In the genomic region with DNA sequence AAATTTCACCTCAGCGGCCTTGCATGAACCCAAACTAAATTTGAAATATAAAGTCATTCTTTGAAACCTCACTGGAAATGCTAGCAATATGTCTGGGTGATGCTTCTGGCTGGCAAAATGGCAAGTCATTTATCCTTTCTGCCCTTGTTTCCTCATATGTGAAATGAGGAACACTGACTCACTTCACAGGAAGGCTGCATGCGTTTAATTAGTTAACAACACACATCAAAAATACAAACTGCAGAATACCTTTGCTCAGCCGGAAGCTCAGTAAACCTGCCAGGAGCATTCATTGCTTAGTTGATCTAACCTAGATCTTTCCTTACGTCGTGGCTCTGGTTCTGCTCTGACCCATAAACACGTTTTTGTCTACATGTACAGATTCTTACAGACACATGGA, we compare ENCODE assay signal across 14 cellular contexts.
A peak's percentile ranks its signal among the peaks of the same experiment; 100 is the strongest.
DNase-seq lines count a peak whose midpoint lies in the region; ATAC-seq and TF ChIP-seq lines count a peak whose summit lies in the region.
"Had no signal": no experiment of that assay in that cellular context is flagged by ENCODE, and none has a peak within 500 bp of the region (broad histone marks: within the 10 kb centered on the region; RNA-seq: fewer than 3 reads in every experiment).

No MANE protein-coding gene starts in this region.

- H3K27ac ChIP-seq in osteoblast (ENCODE audit: low read depth, low read length), result no peak overlapping the region
- H3K27ac ChIP-seq: SK-N-MC had no signal

- no peaks in the 10 kb centered on the region for H3K36me3 Mint-ChIP-seq in activated CD8-positive, alpha-beta T cell treated with anti-CD3 and anti-CD28 coated beads for 36 hours (ENCODE audit: low read depth)
- H3K36me3 Mint-ChIP-seq in activated CD8-positive, alpha-beta T cell treated with anti-CD3 and anti-CD28 coated beads, Interleukin-2, amount 10 ng/mL, durations not matched to agents 7 days and 5 days (ENCODE audit: low read depth), result no peaks in the 10 kb centered on the region
- H3K36me3 Mint-ChIP-seq in activated naive CD8-positive, alpha-beta T cell treated with anti-CD3 and anti-CD28 coated beads for 36 hours, result peaks cover 4% of the 10 kb centered on the region
- H3K36me3 Mint-ChIP-seq in stimulated activated effector memory CD8-positive, alpha-beta T cell treated with anti-CD3 and anti-CD28 coated beads, Interleukin-12 subunit alpha, Interleukin-12 subunit beta, amount 100 ng/mL, for 72 hours, result no peaks in the 10 kb centered on the region

- intact Hi-C loops in activated CD8-positive, alpha-beta T cell treated with anti-CD3 and anti-CD28 coated beads for 36 hours (cut with micrococcal nuclease), result no loop called here

- H3K27ac Mint-ChIP-seq in activated CD8-positive, alpha-beta T cell treated with anti-CD3 and anti-CD28 coated beads for 36 hours, result peak overlapping the region; percentile 67
- no peak overlapping the region for H3K27ac Mint-ChIP-seq in activated CD8-positive, alpha-beta T cell treated with anti-CD3 and anti-CD28 coated beads, Interleukin-2, amount 10 ng/mL, durations not matched to agents 7 days and 5 days
- H3K27ac Mint-ChIP-seq in activated naive CD8-positive, alpha-beta T cell treated with anti-CD3 and anti-CD28 coated beads for 36 hours, result peak overlapping the region; percentile 73
- no peak overlapping the region for H3K27ac Mint-ChIP-seq in stimulated activated effector memory CD8-positive, alpha-beta T cell treated with anti-CD3 and anti-CD28 coated beads, Interleukin-12 subunit alpha, Interleukin-12 subunit beta, amount 100 ng/mL, for 72 hours
- H3K27ac Mint-ChIP-seq: H9 had no signal

- H2AFZ ChIP-seq in osteoblast (ENCODE audit: low read length), result no peak overlapping the region

- H3K9me3 ChIP-seq in osteoblast (ENCODE audit: low read depth, low read length), result no peaks in the 10 kb centered on the region

- no peaks in the 10 kb centered on the region for H3K36me3 ChIP-seq in osteoblast (ENCODE audit: insufficient read depth, low read length)

- H3K4me2 ChIP-seq in osteoblast (ENCODE audit: insufficient read depth, low read length), result no peak overlapping the region

- ATAC-seq in activated CD8-positive, alpha-beta T cell treated with anti-CD3 and anti-CD28 coated beads for 36 hours, result peak; percentile 39
- ATAC-seq in activated CD8-positive, alpha-beta T cell treated with anti-CD3 and anti-CD28 coated beads, Interleukin-2, amount 10 ng/mL, durations not matched to agents 7 days and 5 days, result no peak
- peak; percentile 60 for ATAC-seq in stimulated activated effector memory CD8-positive, alpha-beta T cell treated with anti-CD3 and anti-CD28 coated beads, Interleukin-12 subunit alpha, Interleukin-12 subunit beta, amount 100 ng/mL, for 72 hours
- ATAC-seq: left ventricle myocardium superior had no signal

- no peaks in the 10 kb centered on the region for H3K4me1 ChIP-seq in osteoblast (ENCODE audit: insufficient read depth, low read length)

- H3K27me3 Mint-ChIP-seq in activated CD8-positive, alpha-beta T cell treated with anti-CD3 and anti-CD28 coated beads for 36 hours, result no peaks in the 10 kb centered on the region
- no peaks in the 10 kb centered on the region for H3K27me3 Mint-ChIP-seq in activated CD8-positive, alpha-beta T cell treated with anti-CD3 and anti-CD28 coated beads, Interleukin-2, amount 10 ng/mL, durations not matched to agents 7 days and 5 days (ENCODE audit: low read depth)
- H3K27me3 Mint-ChIP-seq in activated naive CD8-positive, alpha-beta T cell treated with anti-CD3 and anti-CD28 coated beads for 36 hours, result no peaks in the 10 kb centered on the region

- peaks cover 36% of the 10 kb centered on the region for H3K4me1 Mint-ChIP-seq in activated CD8-positive, alpha-beta T cell treated with anti-CD3 and anti-CD28 coated beads for 36 hours (ENCODE audit: low read depth)
- H3K4me1 Mint-ChIP-seq in activated CD8-positive, alpha-beta T cell treated with anti-CD3 and anti-CD28 coated beads, Interleukin-2, amount 10 ng/mL, durations not matched to agents 7 days and 5 days (ENCODE audit: low read depth), result peaks cover 26% of the 10 kb centered on the region
- peaks cover 43% of the 10 kb centered on the region for H3K4me1 Mint-ChIP-seq in activated naive CD8-positive, alpha-beta T cell treated with anti-CD3 and anti-CD28 coated beads for 36 hours
- H3K4me1 Mint-ChIP-seq in stimulated activated effector memory CD8-positive, alpha-beta T cell treated with anti-CD3 and anti-CD28 coated beads, Interleukin-12 subunit alpha, Interleukin-12 subunit beta, amount 100 ng/mL, for 72 hours, result peaks cover 6% of the 10 kb centered on the region

- peaks cover 1% of the 10 kb centered on the region for H3K9me3 Mint-ChIP-seq in activated CD8-positive, alpha-beta T cell treated with anti-CD3 and anti-CD28 coated beads for 36 hours
- H3K9me3 Mint-ChIP-seq in activated CD8-positive, alpha-beta T cell treated with anti-CD3 and anti-CD28 coated beads, Interleukin-2, amount 10 ng/mL, durations not matched to agents 7 days and 5 days (ENCODE audit: insufficient read depth), result no peaks in the 10 kb centered on the region
- peaks cover 4% of the 10 kb centered on the region for H3K9me3 Mint-ChIP-seq in activated naive CD8-positive, alpha-beta T cell treated with anti-CD3 and anti-CD28 coated beads for 36 hours
- no peaks in the 10 kb centered on the region for H3K9me3 Mint-ChIP-seq in stimulated activated effector memory CD8-positive, alpha-beta T cell treated with anti-CD3 and anti-CD28 coated beads, Interleukin-12 subunit alpha, Interleukin-12 subunit beta, amount 100 ng/mL, for 72 hours
- H3K9me3 Mint-ChIP-seq: H9 had no signal

- no peak for TF ChIP-seq POLR2A in NB4 (IDR thresholded peaks at IDR 0.05; ENCODE audit: extremely low read depth, insufficient read length)

- CTCF ChIA-PET in activated CD8-positive, alpha-beta T cell treated with anti-CD3 and anti-CD28 coated beads for 36 hours (lab: Charles Lee), result no interaction called here
- CTCF ChIA-PET in activated CD8-positive, alpha-beta T cell treated with anti-CD3 and anti-CD28 coated beads, Interleukin-2, amount 10 ng/mL, durations not matched to agents 7 days and 5 days (lab: Charles Lee), result no interaction called here

- no peaks in the 10 kb centered on the region for H4K20me1 ChIP-seq in osteoblast (ENCODE audit: insufficient read depth, low read length)

- TF ChIP-seq CTCF in activated CD8-positive, alpha-beta T cell treated with anti-CD3 and anti-CD28 coated beads for 36 hours (IDR thresholded peaks at IDR 0.05), result no peak
- TF ChIP-seq CTCF in NB4 (IDR thresholded peaks at IDR 0.05; ENCODE audit: low read depth, low read length), result no peak
- no peak for TF ChIP-seq CTCF in osteoblast (IDR thresholded peaks at IDR 0.05; ENCODE audit: extremely low read depth, low read depth, low read length)

- no peaks in the 10 kb centered on the region for H3K27me3 ChIP-seq in osteoblast (ENCODE audit: insufficient read depth, low read length)

- no peak overlapping the region for H3K4me3 Mint-ChIP-seq in activated CD8-positive, alpha-beta T cell treated with anti-CD3 and anti-CD28 coated beads for 36 hours
- no peak overlapping the region for H3K4me3 Mint-ChIP-seq in activated CD8-positive, alpha-beta T cell treated with anti-CD3 and anti-CD28 coated beads, Interleukin-2, amount 10 ng/mL, durations not matched to agents 7 days and 5 days
- no peak overlapping the region for H3K4me3 Mint-ChIP-seq in activated naive CD8-positive, alpha-beta T cell treated with anti-CD3 and anti-CD28 coated beads for 36 hours
- H3K4me3 Mint-ChIP-seq in stimulated activated effector memory CD8-positive, alpha-beta T cell treated with anti-CD3 and anti-CD28 coated beads, Interleukin-12 subunit alpha, Interleukin-12 subunit beta, amount 100 ng/mL, for 72 hours, result no peak overlapping the region
- H3K4me3 Mint-ChIP-seq: H9 had no signal

- H3K79me2 ChIP-seq in osteoblast (ENCODE audit: insufficient read depth, low read length), result no peaks in the 10 kb centered on the region

- peak; percentile 3 for DNase-seq in activated CD8-positive, alpha-beta T cell treated with anti-CD3 and anti-CD28 coated beads for 36 hours
- DNase-seq in activated CD8-positive, alpha-beta T cell treated with anti-CD3 and anti-CD28 coated beads, Interleukin-2, amount 10 ng/mL, durations not matched to agents 7 days and 5 days, result no peak
- DNase-seq in NB4 (ENCODE audit: low read depth) (peak; percentile 7), iPS-NIHi11 (ENCODE audit: low spot score) (no peak), osteoblast (ENCODE audit: insufficient read length, low spot score, missing footprints) (no peak), NCI-H345 treated with DMSO at 0.1 percent for 48 hours (lab: John Stamatoyannopoulos, UW; ENCODE audit: unreplicated experiment) (no peak)
- no peak for DNase-seq in activated naive CD8-positive, alpha-beta T cell treated with anti-CD3 and anti-CD28 coated beads for 36 hours
- DNase-seq in stimulated activated effector memory CD8-positive, alpha-beta T cell treated with anti-CD3 and anti-CD28 coated beads, Interleukin-12 subunit alpha, Interleukin-12 subunit beta, amount 100 ng/mL, for 72 hours (ENCODE audit: low spot score in 2 of 2), result no peak
- DNase-seq: ACHN, H9, left ventricle myocardium superior, NCI-H1436 had no signal

- POLR2A ChIA-PET in activated CD8-positive, alpha-beta T cell treated with anti-CD3 and anti-CD28 coated beads for 36 hours (lab: Charles Lee), result interaction anchor here (0.7 to 1.2 kb wide), 2 partner anchors 33 to 1797 kb away, joined by 3 read pairs; no protein-coding TSS in a partner anchor
- POLR2A ChIA-PET in activated CD8-positive, alpha-beta T cell treated with anti-CD3 and anti-CD28 coated beads, Interleukin-2, amount 10 ng/mL, durations not matched to agents 7 days and 5 days (lab: Charles Lee), result no interaction called here

- H3K4me3 ChIP-seq in NB4 (ENCODE audit: low read depth, low read length) (no peak overlapping the region), osteoblast (ENCODE audit: insufficient read depth, low read length) (no peak overlapping the region)
- H3K4me3 ChIP-seq: SK-N-MC, skin epidermis had no signal

Comparison
In these comparisons a context has a peak if more than half of its experiments do, and no peak if none do; other contexts are left out.
1. DNase-seq: peak in activated CD8-positive, alpha-beta T cell treated with anti-CD3 and anti-CD28 coated beads for 36 hours (single experiment) and NB4 (single experiment); none in activated CD8-positive, alpha-beta T cell treated with anti-CD3 and anti-CD28 coated beads, Interleukin-2, amount 10 ng/mL, durations not matched to agents 7 days and 5 days (single experiment), activated naive CD8-positive, alpha-beta T cell treated with anti-CD3 and anti-CD28 coated beads for 36 hours (single experiment), stimulated activated effector memory CD8-positive, alpha-beta T cell treated with anti-CD3 and anti-CD28 coated beads, Interleukin-12 subunit alpha, Interleukin-12 subunit beta, amount 100 ng/mL, for 72 hours (0 of 2), iPS-NIHi11 (single experiment), osteoblast (single experiment) and NCI-H345 treated with DMSO at 0.1 percent for 48 hours (single experiment).
2. H3K27ac Mint-ChIP-seq: peak in activated CD8-positive, alpha-beta T cell treated with anti-CD3 and anti-CD28 coated beads for 36 hours (single experiment) and activated naive CD8-positive, alpha-beta T cell treated with anti-CD3 and anti-CD28 coated beads for 36 hours (single experiment); none in activated CD8-positive, alpha-beta T cell treated with anti-CD3 and anti-CD28 coated beads, Interleukin-2, amount 10 ng/mL, durations not matched to agents 7 days and 5 days (single experiment) and stimulated activated effector memory CD8-positive, alpha-beta T cell treated with anti-CD3 and anti-CD28 coated beads, Interleukin-12 subunit alpha, Interleukin-12 subunit beta, amount 100 ng/mL, for 72 hours (single experiment).